ENCODE assay signal across 14 cellular contexts in genomic region chr15:74543043-74543422, GRCh38. TPM values are rescaled to one million over a fixed set of nuclear protein-coding genes. Genes with fewer than 3 reads are reported as not detected.
A peak's percentile ranks its signal among the peaks of the same experiment; 100 is the strongest.
DNase-seq lines count a peak whose midpoint lies in the region; ATAC-seq, FAIRE-seq and TF ChIP-seq lines count a peak whose summit lies in the region.
"Had no signal": no experiment of that assay in that cellular context is flagged by ENCODE, and none has a peak within 500 bp of the region (broad histone marks: within the 10 kb centered on the region; RNA-seq: fewer than 3 reads in every experiment).

No MANE protein-coding gene starts in this region.

- peak overlapping the region; percentile 91 to 95 (median 93) for H3K4me3 Mint-ChIP-seq in CD4-positive, CD25-positive, alpha-beta regulatory T cell
- H3K4me3 Mint-ChIP-seq in activated CD8-positive, alpha-beta T cell treated with anti-CD3 and anti-CD28 coated beads, Interleukin-2, amount 10 ng/mL, durations not matched to agents 7 days and 5 days, result peak overlapping the region; percentile 93

- no peak for ATAC-seq in CD4-positive, CD25-positive, alpha-beta regulatory T cell (ENCODE audit: low read depth in 2 of 2)
- no peak for ATAC-seq in activated CD8-positive, alpha-beta T cell treated with anti-CD3 and anti-CD28 coated beads, Interleukin-2, amount 10 ng/mL, durations not matched to agents 7 days and 5 days
- ATAC-seq in left lung, result no peak

- FAIRE-seq in keratinocyte (lab: Jason Lieb, UNC) (no peak), small intestine (lab: Jason Lieb, UNC) (no peak)

- in situ Hi-C loops in G401 (cut with HindIII; ENCODE audit: low sequenced_read_pairs), result no loop called here

- peak overlapping the region; percentile 89 for H3K4me3 ChIP-seq in CD4-positive, CD25-positive, alpha-beta regulatory T cell (ENCODE audit: low read depth, low read length)
- peak overlapping the region; percentile 80 for H3K4me3 ChIP-seq in GM12875 (ENCODE audit: low read depth, low read length)
- H3K4me3 ChIP-seq in keratinocyte (ENCODE audit: control insufficient read depth in 2 of 3, extremely low read depth in 1 of 3, insufficient read depth in 2 of 3, low read depth in 1 of 3, low read length in 3 of 3), result no peak overlapping the region
- no peak overlapping the region for H3K4me3 ChIP-seq in small intestine (ENCODE audit: low read depth in 1 of 2, low read length in 2 of 2)
- no peak overlapping the region for H3K4me3 ChIP-seq in left lung
- H3K4me3 ChIP-seq: Peyer's patch had no signal

- H3K79me2 ChIP-seq in keratinocyte (ENCODE audit: control insufficient read depth, insufficient read depth, low read length), result peaks cover 12% of the 10 kb centered on the region

- H3K9me1 ChIP-seq in keratinocyte (ENCODE audit: control insufficient read depth, extremely low read depth, insufficient read depth, low read length), result no peaks in the 10 kb centered on the region

- no peaks in the 10 kb centered on the region for H3K9me3 Mint-ChIP-seq in CD4-positive, CD25-positive, alpha-beta regulatory T cell
- no peaks in the 10 kb centered on the region for H3K9me3 Mint-ChIP-seq in activated CD8-positive, alpha-beta T cell treated with anti-CD3 and anti-CD28 coated beads, Interleukin-2, amount 10 ng/mL, durations not matched to agents 7 days and 5 days (ENCODE audit: insufficient read depth)

- peaks cover 62% of the 10 kb centered on the region for H3K4me1 ChIP-seq in CD4-positive, CD25-positive, alpha-beta regulatory T cell (ENCODE audit: control insufficient read depth, insufficient read depth, low read length, poor library complexity, severe bottlenecking)
- H3K4me1 ChIP-seq in keratinocyte (ENCODE audit: control insufficient read depth, extremely low read depth, insufficient read depth, low read length) (peaks cover 38% of the 10 kb centered on the region), small intestine (ENCODE audit: control insufficient read depth in 2 of 2, insufficient read depth in 1 of 2, low read depth in 1 of 2, low read length in 1 of 2) (peaks cover 6 to 11% of the 10 kb centered on the region in 2 donors), left lung (peaks cover 26 to 53% of the 10 kb centered on the region in 2 donors)

- no peak for DNase-seq in CD4-positive, CD25-positive, alpha-beta regulatory T cell
- DNase-seq in activated CD8-positive, alpha-beta T cell treated with anti-CD3 and anti-CD28 coated beads, Interleukin-2, amount 10 ng/mL, durations not matched to agents 7 days and 5 days, result no peak
- no peak for DNase-seq in keratinocyte (ENCODE audit: low read depth, low spot score)
- no peak for DNase-seq in small intestine
- DNase-seq in G401 (ENCODE audit: low spot score), result no peak
- DNase-seq in left lung, result no peak
- DNase-seq in GM19238 (ENCODE audit: insufficient read length, low spot score), result no peak
- DNase-seq: esophagus squamous epithelium, GOT3, NCI-H2171, Peyer's patch, T1000 had no signal

- H3K9ac ChIP-seq in keratinocyte (ENCODE audit: control insufficient read depth, extremely low read depth, insufficient read depth, low read length), result no peak overlapping the region

- 63 to 72% (median 72%) methylated on average over 3 of the region's 3 CpGs for WGBS in small intestine, 3 donors

- H3K36me3 ChIP-seq in CD4-positive, CD25-positive, alpha-beta regulatory T cell (ENCODE audit: control insufficient read depth, insufficient read depth, low read length), result peaks cover 9% of the 10 kb centered on the region
- H3K36me3 ChIP-seq in keratinocyte (ENCODE audit: control insufficient read depth in 2 of 2, extremely low read depth in 1 of 2, insufficient read depth in 2 of 2, low read length in 2 of 2) (peaks cover 0 to 3% of the 10 kb centered on the region in 2 experiments), small intestine (ENCODE audit: control insufficient read depth in 2 of 2, insufficient read depth in 2 of 2, low read length in 2 of 2) (no peaks in the 10 kb centered on the region), left lung (peaks cover 0 to 13% of the 10 kb centered on the region in 2 donors)

- H4K20me1 ChIP-seq in keratinocyte (ENCODE audit: control insufficient read depth, extremely low read depth, insufficient read depth, low read length), result peaks cover 12% of the 10 kb centered on the region

- H3K4me1 Mint-ChIP-seq in CD4-positive, CD25-positive, alpha-beta regulatory T cell, result peaks cover 35 to 76% (median 49%) of the 10 kb centered on the region in 4 donors
- H3K4me1 Mint-ChIP-seq in activated CD8-positive, alpha-beta T cell treated with anti-CD3 and anti-CD28 coated beads, Interleukin-2, amount 10 ng/mL, durations not matched to agents 7 days and 5 days (ENCODE audit: low read depth), result peaks cover 72% of the 10 kb centered on the region

- H3K9me3 ChIP-seq in CD4-positive, CD25-positive, alpha-beta regulatory T cell (ENCODE audit: control insufficient read depth in 2 of 2, low read length in 2 of 2), result no peaks in the 10 kb centered on the region
- H3K9me3 ChIP-seq in keratinocyte (ENCODE audit: control insufficient read depth, low read depth, low read length) (no peaks in the 10 kb centered on the region), small intestine (ENCODE audit: control insufficient read depth, low read depth) (no peaks in the 10 kb centered on the region), left lung (no peaks in the 10 kb centered on the region)
- H3K9me3 ChIP-seq: esophagus squamous epithelium, neutrophil, Peyer's patch had no signal

- intact Hi-C loops in left lung (cut with DNase I), result loop anchor here in 1 of 2 donors (10.0 kb wide), 1 partner anchor 72 kb away; the partner anchor contains the start of gene CLK3

- no peak overlapping the region for H2AFZ ChIP-seq in keratinocyte (ENCODE audit: control insufficient read depth, low read length)

- POLR2A ChIA-PET in activated CD8-positive, alpha-beta T cell treated with anti-CD3 and anti-CD28 coated beads, Interleukin-2, amount 10 ng/mL, durations not matched to agents 7 days and 5 days (lab: Charles Lee), result no interaction called here

- CTCF ChIA-PET in activated CD8-positive, alpha-beta T cell treated with anti-CD3 and anti-CD28 coated beads, Interleukin-2, amount 10 ng/mL, durations not matched to agents 7 days and 5 days (lab: Charles Lee), result interaction anchor here (0.8 to 2.9 kb wide), 13 partner anchors 10 to 169 kb away, joined by 3 to 13 read pairs (median 3); partner anchors contain the start of gene CLK3

- no peak for TF ChIP-seq CTCF in GM12875 (IDR thresholded peaks at IDR 0.05; ENCODE audit: borderline replicate concordance, insufficient read depth, low read depth, low read length)
- TF ChIP-seq CTCF in keratinocyte (optimal IDR thresholded peaks at IDR 0.05 in 1 of 3, IDR thresholded peaks at IDR 0.05 in 1 of 3, conservative IDR thresholded peaks at IDR 0.05 in 1 of 3; ENCODE audit: extremely low read depth in 1 of 3, insufficient read depth in 2 of 3, low read length in 3 of 3), result no peak
- no peak for TF ChIP-seq CTCF in left lung (IDR thresholded peaks at IDR 0.05)

- H3K27me3 Mint-ChIP-seq in CD4-positive, CD25-positive, alpha-beta regulatory T cell, result peaks cover 5% of the 10 kb centered on the region
- no peaks in the 10 kb centered on the region for H3K27me3 Mint-ChIP-seq in activated CD8-positive, alpha-beta T cell treated with anti-CD3 and anti-CD28 coated beads, Interleukin-2, amount 10 ng/mL, durations not matched to agents 7 days and 5 days (ENCODE audit: low read depth)

- H3K36me3 Mint-ChIP-seq in CD4-positive, CD25-positive, alpha-beta regulatory T cell, result peaks cover 5% of the 10 kb centered on the region
- H3K36me3 Mint-ChIP-seq in activated CD8-positive, alpha-beta T cell treated with anti-CD3 and anti-CD28 coated beads, Interleukin-2, amount 10 ng/mL, durations not matched to agents 7 days and 5 days (ENCODE audit: low read depth), result peaks cover 63% of the 10 kb centered on the region

- dilution Hi-C loops in keratinocyte (cut with MboI; ENCODE audit: extremely low pct_ligation_motif_present, low sequenced_read_pairs), result no loop called here

- H3K27me3 ChIP-seq in CD4-positive, CD25-positive, alpha-beta regulatory T cell (ENCODE audit: control insufficient read depth, insufficient read depth, low read length), result no peaks in the 10 kb centered on the region
- H3K27me3 ChIP-seq in keratinocyte (ENCODE audit: control insufficient read depth, extremely low read depth, insufficient read depth, low read length) (no peaks in the 10 kb centered on the region), small intestine (ENCODE audit: control insufficient read depth in 2 of 2, insufficient read depth in 2 of 2, low read length in 2 of 2) (no peaks in the 10 kb centered on the region), left lung (no peaks in the 10 kb centered on the region)
- H3K27me3 ChIP-seq: esophagus squamous epithelium, neutrophil, Peyer's patch had no signal

- H3K27ac Mint-ChIP-seq in CD4-positive, CD25-positive, alpha-beta regulatory T cell, result peak overlapping the region; percentile 87 to 95 (median 92)
- H3K27ac Mint-ChIP-seq in activated CD8-positive, alpha-beta T cell treated with anti-CD3 and anti-CD28 coated beads, Interleukin-2, amount 10 ng/mL, durations not matched to agents 7 days and 5 days, result peak overlapping the region; percentile 64

- H3K4me2 ChIP-seq in keratinocyte (ENCODE audit: control insufficient read depth, extremely low read depth, insufficient read depth, low read depth, low read length), result peak overlapping the region; percentile 97

- H3K27ac ChIP-seq in CD4-positive, CD25-positive, alpha-beta regulatory T cell (ENCODE audit: insufficient read depth, low read length, poor library complexity, severe bottlenecking), result peak overlapping the region; percentile 86
- H3K27ac ChIP-seq in keratinocyte (ENCODE audit: control insufficient read depth, insufficient read depth, low read length) (no peak overlapping the region), small intestine (ENCODE audit: low read depth in 1 of 2, low read length in 1 of 2) (no peak overlapping the region), left lung (no peak overlapping the region)
- H3K27ac ChIP-seq: Peyer's patch had no signal

RNA-seq across cellular contexts. Expression of gene ARID3B, which starts 2.0 kb away (rescaled TPM):
- total RNA-seq in CD4-positive, CD25-positive, alpha-beta regulatory T cell, result 63.5 TPM
- 10 to 100 TPM in 2 of 4 donors, 1 to 10 TPM in 2; 9.7 to 11.2 (median 10.5) TPM for polyA plus RNA-seq in CD4-positive, CD25-positive, alpha-beta regulatory T cell
- 10 to 100 TPM; 39.8 to 40.1 TPM for total RNA-seq in activated CD8-positive, alpha-beta T cell treated with anti-CD3 and anti-CD28 coated beads, Interleukin-2, amount 10 ng/mL, durations not matched to agents 7 days and 5 days
- 3.6 to 3.7 TPM (median 3.6 TPM) in 3 replicates for polyA plus RNA-seq in keratinocyte
- polyA plus RNA-seq in keratinocyte (2011; ENCODE audit: low read depth), result 2.6 TPM
- 1.6 and 1.9 TPM in 2 replicates for polyA plus RNA-seq in keratinocyte (2011; cell fraction: cytosol; rRNA removed)
- polyA plus RNA-seq in keratinocyte (2011; cell fraction: nucleus; rRNA removed), result 9.3 and 11.9 TPM in 2 replicates
- polyA plus RNA-seq in keratinocyte (2012; ENCODE audit: low replicate concordance), result 2.8 and 3.5 TPM in 2 replicates
- polyA minus RNA-seq in keratinocyte, result 5.2 to 6.6 TPM (median 6.3 TPM) in 3 replicates
- polyA minus RNA-seq in keratinocyte (2011; cell fraction: cytosol; rRNA and poly(A)+ RNA removed), result 4.4 TPM
- 4.5 and 10.6 TPM in 2 replicates for polyA minus RNA-seq in keratinocyte (2011; cell fraction: nucleus; rRNA and poly(A)+ RNA removed)
- 1 to 10 TPM; 4.0 to 5.4 (median 5.4) TPM for polyA plus RNA-seq in small intestine
- total RNA-seq in G401 (2014; rRNA removed; shearing (Covaris generic)), result 91.6 and 92.3 TPM in 2 replicates
- total RNA-seq in left lung, result 10 to 100 TPM in 1 of 2 donors, 1 to 10 TPM in 1; 5.8 to 12.1 TPM

Comparison
In these comparisons a context has a peak if more than half of its experiments do, and no peak if none do; other contexts are left out.
1. H3K4me3 ChIP-seq: peak in CD4-positive, CD25-positive, alpha-beta regulatory T cell (single experiment) and GM12875 (single experiment); none in keratinocyte (0 of 3), small intestine (0 of 2) and left lung (0 of 2).